ENCODE assay signal across 1 cellular context in genomic region chr3:43858052-43858701, GRCh38.
TF ChIP-seq lines count a peak whose summit lies in the region.

No MANE protein-coding gene starts in this region.

TF ChIP-seq in WTC11, 78 proteins besides CTCF, POLR2A, EP300 and RAD21 (continued from another document):
- TF ChIP-seq ZNF281 (CRISPR knock-in tag; IDR thresholded peaks at IDR 0.05): no peak
